In genomic region chr2:114709936-114710850, GRCh38 we compare ENCODE assay signal across 21 cellular contexts.
"Had no signal": no experiment of that assay in that cellular context is flagged by ENCODE, and none has a peak within 500 bp of the region (broad histone marks: within the 10 kb centered on the region; RNA-seq: fewer than 3 reads in every experiment).

No MANE protein-coding gene starts in this region.

- H3K27me3 ChIP-seq: heart left ventricle, ovary, right atrium auricular region, sigmoid colon, suprapubic skin, thyroid gland had no signal

- H3K36me3 ChIP-seq: heart left ventricle, ovary, right atrium auricular region, sigmoid colon, suprapubic skin, thyroid gland had no signal

- H3K4me1 ChIP-seq: heart left ventricle, right atrium auricular region, sigmoid colon, suprapubic skin, thyroid gland had no signal

- ATAC-seq: esophagus mucosa; heart left ventricle; left lobe of liver; mucosa of descending colon; naive thymus-derived CD8-positive, alpha-beta T cell; stimulated activated naive CD8-positive, alpha-beta T cell treated with anti-CD3 and anti-CD28 coated beads, Interleukin-15, Interleukin-2, amounts not matched to agents 100 U/mL and 50 U/mL, for 24 hours had no signal

- DNase-seq: effector CD4-positive, alpha-beta T cell; heart left ventricle; hippocampal formation; islet precursor cell; mammary epithelial cell; mucosa of descending colon; naive thymus-derived CD8-positive, alpha-beta T cell; nucleus accumbens; ovary; sigmoid colon; stimulated activated CD4-positive, alpha-beta T cell treated with anti-CD3 and anti-CD28 coated beads, Interleukin-2, amount 100 ng/mL, for 24 hours; stimulated activated naive CD8-positive, alpha-beta T cell treated with anti-CD3 and anti-CD28 coated beads, Interleukin-15, Interleukin-2, amounts not matched to agents 100 U/mL and 50 U/mL, for 24 hours; thyroid gland had no signal

- FAIRE-seq: frontal cortex, urothelium cell line had no signal

- H3K4me3 ChIP-seq: coronary artery, heart left ventricle, mucosa of descending colon, ovary, right atrium auricular region, sigmoid colon, skin epidermis, suprapubic skin, thyroid gland had no signal

- H3K9me3 ChIP-seq: mucosa of descending colon, ovary, right atrium auricular region, sigmoid colon, suprapubic skin, thyroid gland had no signal

- H3K27ac ChIP-seq: coronary artery, heart left ventricle, ovary, right atrium auricular region, sigmoid colon, skin epidermis, suprapubic skin, thyroid gland had no signal
